7 cellular contexts compared by ENCODE assay signal in genomic region chr7:151110941-151111645, GRCh38. TPM values are rescaled to one million over a fixed set of nuclear protein-coding genes. Genes with fewer than 3 reads are reported as not detected.
DNase-seq lines count a peak whose midpoint lies in the region; ATAC-seq and TF ChIP-seq lines count a peak whose summit lies in the region.

No MANE protein-coding gene starts in this region.

- H3K9ac ChIP-seq in mammary epithelial cell (ENCODE audit: insufficient read depth, low read length) = no peak overlapping the region

- no peaks in the 10 kb centered on the region for H4K20me1 ChIP-seq in mammary epithelial cell (ENCODE audit: insufficient read depth, low read length)

- peaks cover 19% of the 10 kb centered on the region for H3K4me1 ChIP-seq in mammary epithelial cell (ENCODE audit: insufficient read depth, low read length)

- in situ Hi-C loops in mammary epithelial cell (cut with MboI; ENCODE audit: low sequenced_read_pairs in 2 of 2) = loop anchor here in 1 of 2 donors (5.0 kb wide), 1 partner anchor 94 kb away; no protein-coding TSS in a partner anchor

- H3K79me2 ChIP-seq in mammary epithelial cell (ENCODE audit: insufficient read depth, low read length) = peaks cover 78% of the 10 kb centered on the region

- no peaks in the 10 kb centered on the region for H3K36me3 Mint-ChIP-seq in WTC11

- BruUV-seq in mammary epithelial cell (replicated peaks; lab: Mats Ljungman, UMichigan) = no TSS peak

- DNase-seq in H7 (peak; percentile 98), NB4 (ENCODE audit: low read depth) (peak; percentile 72), WTC11 (ENCODE audit: low spot score) (peak; percentile 89), mammary epithelial cell (peak; percentile 61), kidney glomerular epithelial cell (lab: John Stamatoyannopoulos, UW) (peak; percentile 62)
- DNase-seq in stimulated activated CD4-positive, alpha-beta T cell treated with anti-CD3 and anti-CD28 coated beads, Interleukin-4, amount 100 ng/mL, for 1 hour = peak; percentile 73

- H3K9me3 Mint-ChIP-seq in WTC11 = no peaks in the 10 kb centered on the region

- H3K27me3 ChIP-seq in H7 (ENCODE audit: control insufficient read depth, insufficient read depth, low read length) (peaks cover 3% of the 10 kb centered on the region; the same call in 1 of the 2 replicates), mammary epithelial cell (ENCODE audit: insufficient read depth, low read length) (no peaks in the 10 kb centered on the region)

- peak; percentile 56 for ATAC-seq in WTC11

- H2AFZ ChIP-seq in mammary epithelial cell (ENCODE audit: low read depth, low read length) = no peak overlapping the region

- TF ChIP-seq POLR2A in NB4 (IDR thresholded peaks at IDR 0.05; ENCODE audit: extremely low read depth, insufficient read length) = no peak

- TF ChIP-seq CTCF in GM12872 (IDR thresholded peaks at IDR 0.05; ENCODE audit: insufficient read depth, low read depth, low read length) = peak; percentile 90
- TF ChIP-seq CTCF in NB4 (IDR thresholded peaks at IDR 0.05; ENCODE audit: low read depth, low read length) = peak; percentile 91
- peak; percentile 90 for TF ChIP-seq CTCF in WTC11 (IDR thresholded peaks at IDR 0.05)
- peak; percentile 75 to 89 for TF ChIP-seq CTCF in mammary epithelial cell (conservative IDR thresholded peaks at IDR 0.05 in 1 of 2, IDR thresholded peaks at IDR 0.05 in 1 of 2; ENCODE audit: extremely low read depth in 1 of 2, insufficient read depth in 1 of 2, low read depth in 1 of 2, low read length in 2 of 2)

- H3K4me3 ChIP-seq in H7 (ENCODE audit: insufficient read depth, low read depth, low read length) = no peak overlapping the region
- no peak overlapping the region for H3K4me3 ChIP-seq in NB4 (ENCODE audit: low read depth, low read length)
- no peak overlapping the region for H3K4me3 ChIP-seq in mammary epithelial cell (replicated peaks in 1 of 3; ENCODE audit: insufficient read depth in 1 of 3, low read depth in 2 of 3, low read length in 3 of 3)

- 20% methylated on average over 7 of the region's 20 CpGs for WGBS in mammary epithelial cell (ENCODE audit: low coverage, missing lambda C conversion rate)

- intact Hi-C loops in mammary epithelial cell (cut with micrococcal nuclease) = loop anchor here (1.0 to 5.0 kb wide), 7 partner anchors 23 to 332 kb away; partner anchors contain the start of genes ABCB8 and CHPF2

- no peak overlapping the region for H3K27ac ChIP-seq in mammary epithelial cell (ENCODE audit: insufficient read depth, low read depth, low read length)

- POLR2A ChIA-PET in WTC11 (lab: Charles Lee) = interaction anchor here (1.6 kb wide), 2 partner anchors 26 to 35 kb away, joined by 4 to 5 read pairs; no protein-coding TSS in a partner anchor

- H3K9me3 ChIP-seq in mammary epithelial cell (replicated peaks; ENCODE audit: insufficient read depth, low read length) = no peaks in the 10 kb centered on the region

- peaks cover 34% of the 10 kb centered on the region for H3K4me1 Mint-ChIP-seq in WTC11

- dilution Hi-C loops in mammary epithelial cell (cut with HindIII; ENCODE audit: low sequenced_read_pairs) = no loop called here

- H3K27ac Mint-ChIP-seq in WTC11 = no peak overlapping the region

- no peak overlapping the region for H3K4me3 Mint-ChIP-seq in WTC11

- CTCF ChIA-PET in WTC11 (lab: Charles Lee) = interaction anchor here (0.5 to 9.9 kb wide), 41 partner anchors 8 to 796 kb away, joined by 3 to 118 read pairs (median 4); partner anchors contain the start of genes ABCB8, ABCF2, AGAP3 and CDK5
- CTCF ChIA-PET in mammary epithelial cell (lab: Charles Lee; ENCODE audit: low non-redundant PET) = interaction anchor here (0.6 kb wide), 1 partner anchor 13 kb away, joined by 3 read pairs; no protein-coding TSS in a partner anchor

- H3K4me2 ChIP-seq in mammary epithelial cell (ENCODE audit: insufficient read depth, low read depth, low read length) = no peak overlapping the region

- peaks cover 9% of the 10 kb centered on the region for H3K27me3 Mint-ChIP-seq in WTC11 (ENCODE audit: low read depth)

- no peaks in the 10 kb centered on the region for H3K36me3 ChIP-seq in H7 (replicated peaks; ENCODE audit: control insufficient read depth, insufficient read depth, low read length)
- no peaks in the 10 kb centered on the region for H3K36me3 ChIP-seq in mammary epithelial cell (ENCODE audit: insufficient read depth, low read length)

TF ChIP-seq in WTC11, 78 proteins besides CTCF, POLR2A, EP300 and RAD21 (continues in another document):
- TF ChIP-seq ZNF121 (CRISPR knock-in tag; IDR thresholded peaks at IDR 0.05) = no peak
- no peak for TF ChIP-seq E2F1 (CRISPR knock-in tag; IDR thresholded peaks at IDR 0.05)
- TF ChIP-seq ZSCAN18 (CRISPR knock-in tag; IDR thresholded peaks at IDR 0.05) = no peak
- no peak for TF ChIP-seq ZNF263 (CRISPR knock-in tag; IDR thresholded peaks at IDR 0.05; ENCODE audit: low read depth)
- no peak for TF ChIP-seq ZNF317 (CRISPR knock-in tag; IDR thresholded peaks at IDR 0.05; ENCODE audit: borderline replicate concordance, low read depth)
- no peak for TF ChIP-seq STAT6 (CRISPR knock-in tag; conservative IDR thresholded peaks at IDR 0.05; ENCODE audit: low read depth)
- no peak for TF ChIP-seq ATF2 (CRISPR knock-in tag; IDR thresholded peaks at IDR 0.05; ENCODE audit: borderline replicate concordance, low read depth)

RNA-seq across cellular contexts. Expression of gene AGAP3, which starts 24.8 kb away (rescaled TPM):
- 63.3 and 76.0 TPM in 2 replicates for total RNA-seq in H7 (2014; rRNA removed; shearing (Covaris generic))
- total RNA-seq in WTC11 (2021) = 107 to 163 TPM (median 113 TPM) in 3 replicates
- 100 to 1,000 TPM; 118 to 163 TPM for total RNA-seq in mammary epithelial cell
- polyA plus RNA-seq in mammary epithelial cell = 91.6 TPM
- 114 TPM for polyA minus RNA-seq in mammary epithelial cell

RNA-seq across cellular contexts. Expression of gene TMUB1, which starts 27.8 kb away (rescaled TPM):
- total RNA-seq in H7 (2014; rRNA removed; shearing (Covaris generic)) = 67.4 and 73.4 TPM in 2 replicates
- 61.3 to 72.8 TPM (median 62.5 TPM) in 3 replicates for total RNA-seq in WTC11 (2021)
- 10 to 100 TPM; 16.8 to 38.1 TPM for total RNA-seq in mammary epithelial cell
- polyA plus RNA-seq in mammary epithelial cell = 28.4 TPM
- polyA minus RNA-seq in mammary epithelial cell = 14.4 TPM

RNA-seq across cellular contexts. Expression of gene FASTK, which starts 30.5 kb away (rescaled TPM):
- 58.4 and 86.3 TPM in 2 replicates for total RNA-seq in H7 (2014; rRNA removed; shearing (Covaris generic))
- 62.1 to 70.2 TPM (median 67.7 TPM) in 3 replicates for total RNA-seq in WTC11 (2021)
- 10 to 100 TPM; 49.7 to 68.8 TPM for total RNA-seq in mammary epithelial cell
- 52.4 TPM for polyA plus RNA-seq in mammary epithelial cell
- polyA minus RNA-seq in mammary epithelial cell = 51.5 TPM

RNA-seq across cellular contexts. Expression of gene SLC4A2, which starts 51.7 kb away (rescaled TPM):
- total RNA-seq in H7 (2014; rRNA removed; shearing (Covaris generic)) = 85.7 and 105 TPM in 2 replicates
- 131 to 164 TPM (median 131 TPM) in 3 replicates for total RNA-seq in WTC11 (2021)
- total RNA-seq in mammary epithelial cell = 100 to 1,000 TPM in 1 of 2 donors, 10 to 100 TPM in 1; 46.5 to 138 TPM
- 57.9 TPM for polyA plus RNA-seq in mammary epithelial cell
- polyA minus RNA-seq in mammary epithelial cell = 150 TPM

RNA-seq across cellular contexts. Expression of gene CDK5, which starts 53.4 kb away (rescaled TPM):
- total RNA-seq in H7 (2014; rRNA removed; shearing (Covaris generic)) = 24.3 and 36.9 TPM in 2 replicates
- total RNA-seq in WTC11 (2021) (23.6 to 27.8 TPM (median 24.5 TPM) in 3 replicates), mammary epithelial cell (10 to 100 TPM; 12.3 to 18.1 TPM)
- polyA plus RNA-seq in mammary epithelial cell = 26.1 TPM
- 31.3 TPM for polyA minus RNA-seq in mammary epithelial cell
